Comparison of ENCODE assay signal across 1 cellular context in genomic region chr5:56648460-56649034, GRCh38.
TF ChIP-seq lines count a peak whose summit lies in the region.

No MANE protein-coding gene starts in this region.

TF ChIP-seq in GM23338, 12 proteins besides CTCF, POLR2A, EP300 and RAD21 (continued from another document):
- TF ChIP-seq ZNF462 (CRISPR knock-in tag; IDR thresholded peaks at IDR 0.05) (no peak), EZH2phosphoT487 (IDR thresholded peaks at IDR 0.05; ENCODE audit: unreplicated experiment) (no peak)
